ENCODE assay signal across 9 cellular contexts in the genomic region with DNA sequence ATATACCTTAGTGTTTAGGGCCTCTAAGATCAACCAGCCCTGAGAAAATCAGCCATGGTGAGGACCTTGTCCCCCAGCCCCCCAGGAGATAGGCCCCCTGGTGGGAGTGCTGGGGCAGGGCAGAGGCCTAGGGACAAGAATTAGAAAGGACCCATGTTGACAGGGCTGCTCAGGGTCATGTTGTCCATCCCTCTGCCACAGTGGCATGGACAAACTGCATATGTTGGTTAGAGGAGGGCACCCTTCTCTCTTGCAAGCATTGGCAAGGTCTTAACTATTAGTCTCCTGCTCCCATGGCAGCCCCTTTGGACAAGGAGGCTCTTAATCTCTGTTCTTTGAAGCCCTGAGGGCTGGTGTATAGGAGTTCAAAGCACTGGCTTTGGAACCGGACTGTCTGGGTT. TPM values are rescaled to one million over a fixed set of nuclear protein-coding genes. Genes with fewer than 3 reads are reported as not detected.
A peak's percentile ranks its signal among the peaks of the same experiment; 100 is the strongest.
DNase-seq lines count a peak whose midpoint lies in the region; ATAC-seq, FAIRE-seq and TF ChIP-seq lines count a peak whose summit lies in the region.
"Had no signal": no experiment of that assay in that cellular context is flagged by ENCODE, and none has a peak within 500 bp of the region (broad histone marks: within the 10 kb centered on the region; RNA-seq: fewer than 3 reads in every experiment).

No MANE protein-coding gene starts in this region.

- H4K20me1 ChIP-seq in HepG2 (ENCODE audit: insufficient read depth, low read length), result no peaks in the 10 kb centered on the region

- no peaks in the 10 kb centered on the region for H3K9me3 Mint-ChIP-seq in activated T-cell treated with anti-CD3 and anti-CD28 coated beads, Interleukin-2, amount 50 U/mL, for 24 hours
- no peaks in the 10 kb centered on the region for H3K9me3 Mint-ChIP-seq in mesothelial cell of epicardium

- no peaks in the 10 kb centered on the region for H3K79me2 ChIP-seq in HepG2 (ENCODE audit: insufficient read depth, low read length)

- H3K4me1 ChIP-seq in HepG2 (ENCODE audit: insufficient read depth, low read length), result peaks cover 24% of the 10 kb centered on the region

- no peak overlapping the region for H3K4me3 ChIP-seq in AG09309 (ENCODE audit: control insufficient read depth, low read depth, low read length)
- H3K4me3 ChIP-seq in HepG2 (replicated peaks in 1 of 3; ENCODE audit: insufficient read depth in 1 of 3, low read depth in 2 of 3, low read length in 3 of 3), result no peak overlapping the region

- no peaks in the 10 kb centered on the region for H3K9me3 ChIP-seq in HepG2 (ENCODE audit: low read length)

- no peaks in the 10 kb centered on the region for H3K27me3 ChIP-seq in HepG2 (ENCODE audit: control insufficient read depth in 1 of 2, insufficient read depth in 2 of 2, low read length in 2 of 2)

- TF ChIP-seq POLR2A in HepG2 (IDR thresholded peaks at IDR 0.05; ENCODE audit: insufficient read depth in 1 of 2, low read depth in 2 of 2, low read length in 2 of 2), result no peak

- TF ChIP-seq RAD21 in HepG2 (CRISPR knock-in tag; IDR thresholded peaks at IDR 0.05), result no peak

- no peak for TF ChIP-seq EP300 in HepG2 (IDR thresholded peaks at IDR 0.05; ENCODE audit: low read depth in 2 of 2, low read length in 2 of 2)
- no peak for TF ChIP-seq EP300 in HepG2 (CRISPR knock-in tag; IDR thresholded peaks at IDR 0.05; ENCODE audit: borderline replicate concordance)

- no peak overlapping the region for H3K4me2 ChIP-seq in HepG2 (ENCODE audit: low read depth, low read length)

- TF ChIP-seq CTCF in AG09309 (IDR thresholded peaks at IDR 0.05; ENCODE audit: control insufficient read depth, insufficient read depth, low read depth, low read length, missing control alignments) (peak; percentile 17), HepG2 (CRISPR knock-in tag; IDR thresholded peaks at IDR 0.05) (peak; percentile 38), mesothelial cell of epicardium (IDR thresholded peaks at IDR 0.05; ENCODE audit: unreplicated experiment) (no peak)

- H3K27me3 Mint-ChIP-seq in activated T-cell treated with anti-CD3 and anti-CD28 coated beads, Interleukin-2, amount 50 U/mL, for 24 hours, result no peaks in the 10 kb centered on the region
- H3K27me3 Mint-ChIP-seq in mesothelial cell of epicardium (ENCODE audit: low read depth), result no peaks in the 10 kb centered on the region

- H3K36me3 Mint-ChIP-seq in activated T-cell treated with anti-CD3 and anti-CD28 coated beads, Interleukin-2, amount 50 U/mL, for 24 hours (ENCODE audit: low read depth), result peaks cover 63% of the 10 kb centered on the region
- H3K36me3 Mint-ChIP-seq in mesothelial cell of epicardium, result no peaks in the 10 kb centered on the region

- CTCF ChIA-PET in HepG2 (lab: Yijun Ruan, JAX; ENCODE audit: low intra/inter-chr PET ratio, low total read pairs), result interaction anchor here (0.7 kb wide), 1 partner anchor 81 kb away, joined by 3 read pairs; no protein-coding TSS in a partner anchor

- in situ Hi-C loops in HepG2 (cut with HindIII; ENCODE audit: extremely low pct_ligation_motif_present, low pct_unique_long_range_greater_than_20kb), result no loop called here

- peak overlapping the region; percentile 99 for H3K4me3 Mint-ChIP-seq in activated T-cell treated with anti-CD3 and anti-CD28 coated beads, Interleukin-2, amount 50 U/mL, for 24 hours
- H3K4me3 Mint-ChIP-seq in mesothelial cell of epicardium, result no peak overlapping the region

- no peak overlapping the region for H2AFZ ChIP-seq in HepG2 (ENCODE audit: low read length)

- no peak overlapping the region for H3K9ac ChIP-seq in HepG2 (ENCODE audit: insufficient read depth, low read depth, low read length)

- DNase-seq in AG09309 (ENCODE audit: low read depth) (no peak), GM18507 (ENCODE audit: extremely low spot score, insufficient read length, low read depth) (no peak), HepG2 (ENCODE audit: low spot score) (no peak), mesothelial cell of epicardium (ENCODE audit: low spot score in 2 of 2, unreplicated experiment in 2 of 2) (no peak), NCI-H1092 (lab: John Stamatoyannopoulos, UW) (no peak)
- DNase-seq in activated T-cell treated with anti-CD3 and anti-CD28 coated beads, Interleukin-2, amount 50 U/mL, for 24 hours, result no peak
- DNase-seq: NCI-H774 had no signal

- POLR2A ChIA-PET in HepG2 (lab: Yijun Ruan, JAX), result no interaction called here

- no peak for ATAC-seq in HepG2
- no peak for ATAC-seq in GM21723 (IDR thresholded peaks at IDR 0.05; ENCODE audit: unreplicated experiment)
- ATAC-seq in GM18498 (IDR thresholded peaks at IDR 0.05; ENCODE audit: unreplicated experiment), result no peak

- intact Hi-C loops in HepG2 (cut with micrococcal nuclease; ENCODE audit: unreplicated experiment), result no loop called here

- H3K27ac ChIP-seq in HepG2 (ENCODE audit: extremely low read length, insufficient read depth, low read length), result no peak overlapping the region

- H3K27ac Mint-ChIP-seq in activated T-cell treated with anti-CD3 and anti-CD28 coated beads, Interleukin-2, amount 50 U/mL, for 24 hours, result peak overlapping the region; percentile 99
- no peak overlapping the region for H3K27ac Mint-ChIP-seq in mesothelial cell of epicardium

- BruUV-seq in HepG2 (replicated peaks; lab: Mats Ljungman, UMichigan), result no TSS peak

- H3K4me1 Mint-ChIP-seq in activated T-cell treated with anti-CD3 and anti-CD28 coated beads, Interleukin-2, amount 50 U/mL, for 24 hours (ENCODE audit: low read depth), result peaks cover 77% of the 10 kb centered on the region
- peaks cover 17% of the 10 kb centered on the region for H3K4me1 Mint-ChIP-seq in mesothelial cell of epicardium

- WGBS in HepG2 (ENCODE audit: low lambda C conversion rate), result no CpG with 5 or more reads among the region's 1 CpG

- FAIRE-seq in GM18507 (lab: Jason Lieb, UNC), result peak; percentile 75
- no peak for FAIRE-seq in HepG2 (lab: Jason Lieb, UNC)

- no peaks in the 10 kb centered on the region for H3K36me3 ChIP-seq in HepG2 (replicated peaks in 1 of 2; ENCODE audit: control insufficient read depth in 1 of 2, insufficient read depth in 2 of 2, low read length in 2 of 2)

RNA-seq across cellular contexts. Expression of a gene that starts 0.8 kb away (rescaled TPM):
- total RNA-seq in HepG2 (2016; rRNA removed; fragmentation: Illumina TruSeq; extraction: Trizol), result 9.5 and 10.6 TPM in 2 replicates
- 2.7 and 2.8 TPM in 2 replicates for total RNA-seq in HepG2 (2016; cell fraction: cytosol; rRNA removed; fragmentation: Illumina TruSeq; extraction: Trizol; ENCODE audit: low read depth)
- 9.8 and 10.6 TPM in 2 replicates for total RNA-seq in HepG2 (2016; cell fraction: insoluble cytoplasmic fraction; rRNA removed; fragmentation: Illumina TruSeq; extraction: Trizol)
- 5.0 and 5.3 TPM in 2 replicates for total RNA-seq in HepG2 (2016; cell fraction: membrane; rRNA removed; fragmentation: Illumina TruSeq; extraction: Trizol)
- 6.1 and 6.3 TPM in 2 replicates for total RNA-seq in HepG2 (2016; cell fraction: nucleus; rRNA removed; fragmentation: Illumina TruSeq; extraction: Trizol)
- polyA plus RNA-seq in HepG2 (2011; rRNA removed), result 9.1 and 10.5 TPM in 2 replicates
- polyA plus RNA-seq in HepG2 (2011; cell fraction: cytosol; rRNA removed), result 8.0 and 10.7 TPM in 2 replicates
- 13.2 and 17.8 TPM in 2 replicates for polyA plus RNA-seq in HepG2 (2011; cell fraction: nucleus; rRNA removed)
- 9.0 and 12.4 TPM in 2 replicates for polyA plus RNA-seq in HepG2 (2012)
- polyA plus RNA-seq in HepG2 (2016; cell fraction: cytosol; fragmentation: Illumina TruSeq; extraction: Trizol; ENCODE audit: low read depth), result 1.6 and 1.7 TPM in 2 replicates
- 8.9 and 12.5 TPM in 2 replicates for polyA plus RNA-seq in HepG2 (2016; cell fraction: insoluble cytoplasmic fraction; fragmentation: Illumina TruSeq; extraction: Trizol; ENCODE audit: low read depth)
- polyA plus RNA-seq in HepG2 (2016; cell fraction: membrane; fragmentation: Illumina TruSeq; extraction: Trizol; ENCODE audit: low read depth), result 3.1 and 4.4 TPM in 2 replicates
- polyA plus RNA-seq in HepG2 (2016; cell fraction: nucleus; fragmentation: Illumina TruSeq; extraction: Trizol; ENCODE audit: insufficient read depth, low read depth), result 17.8 and 18.0 TPM in 2 replicates
- 14.7 and 22.7 TPM in 2 replicates for polyA minus RNA-seq in HepG2 (2011; rRNA and poly(A)+ RNA removed; ENCODE audit: low replicate concordance)
- polyA minus RNA-seq in HepG2 (2011; cell fraction: cytosol; rRNA and poly(A)+ RNA removed), result 10.0 and 10.3 TPM in 2 replicates
- 4.1 and 4.2 TPM in 2 replicates for polyA minus RNA-seq in HepG2 (2011; cell fraction: nucleus; rRNA and poly(A)+ RNA removed)
- total RNA-seq in mesothelial cell of epicardium, result 21.6 to 26.2 TPM (median 23.6 TPM) in 3 replicates

RNA-seq across cellular contexts. Expression of a gene that starts 6.6 kb away (rescaled TPM):
- total RNA-seq in HepG2 (2016; rRNA removed; fragmentation: Illumina TruSeq; extraction: Trizol), result 84.0 and 89.7 TPM in 2 replicates
- total RNA-seq in HepG2 (2016; cell fraction: cytosol; rRNA removed; fragmentation: Illumina TruSeq; extraction: Trizol; ENCODE audit: low read depth), result 98.3 and 102 TPM in 2 replicates
- total RNA-seq in HepG2 (2016; cell fraction: insoluble cytoplasmic fraction; rRNA removed; fragmentation: Illumina TruSeq; extraction: Trizol), result 84.2 and 105 TPM in 2 replicates
- 106 and 113 TPM in 2 replicates for total RNA-seq in HepG2 (2016; cell fraction: membrane; rRNA removed; fragmentation: Illumina TruSeq; extraction: Trizol)
- 42.1 and 43.4 TPM in 2 replicates for total RNA-seq in HepG2 (2016; cell fraction: nucleus; rRNA removed; fragmentation: Illumina TruSeq; extraction: Trizol)
- polyA plus RNA-seq in HepG2 (2011; rRNA removed), result 287 and 302 TPM in 2 replicates
- 405 and 458 TPM in 2 replicates for polyA plus RNA-seq in HepG2 (2011; cell fraction: cytosol; rRNA removed)
- 151 and 164 TPM in 2 replicates for polyA plus RNA-seq in HepG2 (2011; cell fraction: nucleus; rRNA removed)
- 75.2 and 129 TPM in 2 replicates for polyA plus RNA-seq in HepG2 (2012)
- 86.1 and 87.7 TPM in 2 replicates for polyA plus RNA-seq in HepG2 (2016; cell fraction: cytosol; fragmentation: Illumina TruSeq; extraction: Trizol; ENCODE audit: low read depth)
- 98.5 and 104 TPM in 2 replicates for polyA plus RNA-seq in HepG2 (2016; cell fraction: insoluble cytoplasmic fraction; fragmentation: Illumina TruSeq; extraction: Trizol; ENCODE audit: low read depth)
- polyA plus RNA-seq in HepG2 (2016; cell fraction: membrane; fragmentation: Illumina TruSeq; extraction: Trizol; ENCODE audit: low read depth), result 96.1 and 98.2 TPM in 2 replicates
- polyA plus RNA-seq in HepG2 (2016; cell fraction: nucleus; fragmentation: Illumina TruSeq; extraction: Trizol; ENCODE audit: insufficient read depth, low read depth), result 57.2 and 57.4 TPM in 2 replicates
- 93.0 and 145 TPM in 2 replicates for polyA minus RNA-seq in HepG2 (2011; rRNA and poly(A)+ RNA removed; ENCODE audit: low replicate concordance)
- polyA minus RNA-seq in HepG2 (2011; cell fraction: cytosol; rRNA and poly(A)+ RNA removed), result 36.8 and 41.7 TPM in 2 replicates
- polyA minus RNA-seq in HepG2 (2011; cell fraction: nucleus; rRNA and poly(A)+ RNA removed), result 37.5 and 38.8 TPM in 2 replicates
- 203 to 215 TPM (median 204 TPM) in 3 replicates for total RNA-seq in mesothelial cell of epicardium

RNA-seq across cellular contexts. Expression of a gene that starts 6.8 kb away (rescaled TPM):
- total RNA-seq in HepG2 (2016; rRNA removed; fragmentation: Illumina TruSeq; extraction: Trizol) (not detected in 2 replicates), mesothelial cell of epicardium (not detected in 3 replicates)
- total RNA-seq in HepG2 (2016; cell fraction: cytosol; rRNA removed; fragmentation: Illumina TruSeq; extraction: Trizol; ENCODE audit: low read depth), result not detected in 2 replicates
- total RNA-seq in HepG2 (2016; cell fraction: insoluble cytoplasmic fraction; rRNA removed; fragmentation: Illumina TruSeq; extraction: Trizol), result not detected in 2 replicates
- not detected in 2 replicates for total RNA-seq in HepG2 (2016; cell fraction: membrane; rRNA removed; fragmentation: Illumina TruSeq; extraction: Trizol)
- not detected in 2 replicates for total RNA-seq in HepG2 (2016; cell fraction: nucleus; rRNA removed; fragmentation: Illumina TruSeq; extraction: Trizol)
- not detected in 2 replicates for polyA plus RNA-seq in HepG2 (2011; rRNA removed)
- polyA plus RNA-seq in HepG2 (2011; cell fraction: cytosol; rRNA removed), result not detected in 2 replicates
- not detected in 2 replicates for polyA plus RNA-seq in HepG2 (2011; cell fraction: nucleus; rRNA removed)
- not detected in 2 replicates for polyA plus RNA-seq in HepG2 (2012)
- polyA plus RNA-seq in HepG2 (2016; cell fraction: cytosol; fragmentation: Illumina TruSeq; extraction: Trizol; ENCODE audit: low read depth), result not detected in 2 replicates
- polyA plus RNA-seq in HepG2 (2016; cell fraction: insoluble cytoplasmic fraction; fragmentation: Illumina TruSeq; extraction: Trizol; ENCODE audit: low read depth), result not detected in 2 replicates
- polyA plus RNA-seq in HepG2 (2016; cell fraction: membrane; fragmentation: Illumina TruSeq; extraction: Trizol; ENCODE audit: low read depth), result not detected in 2 replicates
- polyA plus RNA-seq in HepG2 (2016; cell fraction: nucleus; fragmentation: Illumina TruSeq; extraction: Trizol; ENCODE audit: insufficient read depth, low read depth), result not detected in 2 replicates
- polyA minus RNA-seq in HepG2 (2011; rRNA and poly(A)+ RNA removed; ENCODE audit: low replicate concordance), result not detected in 2 replicates
- polyA minus RNA-seq in HepG2 (2011; cell fraction: cytosol; rRNA and poly(A)+ RNA removed), result not detected in 2 replicates
- not detected in 2 replicates for polyA minus RNA-seq in HepG2 (2011; cell fraction: nucleus; rRNA and poly(A)+ RNA removed)

RNA-seq across cellular contexts. Expression of a gene that starts 20.1 kb away (rescaled TPM):
- 291 and 394 TPM in 2 replicates for total RNA-seq in HepG2 (2016; rRNA removed; fragmentation: Illumina TruSeq; extraction: Trizol)
- total RNA-seq in HepG2 (2016; cell fraction: cytosol; rRNA removed; fragmentation: Illumina TruSeq; extraction: Trizol; ENCODE audit: low read depth), result 224 and 243 TPM in 2 replicates
- total RNA-seq in HepG2 (2016; cell fraction: insoluble cytoplasmic fraction; rRNA removed; fragmentation: Illumina TruSeq; extraction: Trizol), result 284 and 404 TPM in 2 replicates
- 358 and 365 TPM in 2 replicates for total RNA-seq in HepG2 (2016; cell fraction: membrane; rRNA removed; fragmentation: Illumina TruSeq; extraction: Trizol)
- total RNA-seq in HepG2 (2016; cell fraction: nucleus; rRNA removed; fragmentation: Illumina TruSeq; extraction: Trizol), result 232 and 256 TPM in 2 replicates
- polyA plus RNA-seq in HepG2 (2011; rRNA removed), result 425 and 468 TPM in 2 replicates
- 471 and 553 TPM in 2 replicates for polyA plus RNA-seq in HepG2 (2011; cell fraction: cytosol; rRNA removed)
- polyA plus RNA-seq in HepG2 (2011; cell fraction: nucleus; rRNA removed), result 362 and 507 TPM in 2 replicates
- polyA plus RNA-seq in HepG2 (2012), result 214 and 248 TPM in 2 replicates
- polyA plus RNA-seq in HepG2 (2016; cell fraction: cytosol; fragmentation: Illumina TruSeq; extraction: Trizol; ENCODE audit: low read depth), result 212 and 232 TPM in 2 replicates
- polyA plus RNA-seq in HepG2 (2016; cell fraction: insoluble cytoplasmic fraction; fragmentation: Illumina TruSeq; extraction: Trizol; ENCODE audit: low read depth), result 290 and 308 TPM in 2 replicates
- polyA plus RNA-seq in HepG2 (2016; cell fraction: membrane; fragmentation: Illumina TruSeq; extraction: Trizol; ENCODE audit: low read depth), result 313 and 326 TPM in 2 replicates
- polyA plus RNA-seq in HepG2 (2016; cell fraction: nucleus; fragmentation: Illumina TruSeq; extraction: Trizol; ENCODE audit: insufficient read depth, low read depth), result 428 and 438 TPM in 2 replicates
- polyA minus RNA-seq in HepG2 (2011; rRNA and poly(A)+ RNA removed; ENCODE audit: low replicate concordance), result 299 and 308 TPM in 2 replicates
- polyA minus RNA-seq in HepG2 (2011; cell fraction: cytosol; rRNA and poly(A)+ RNA removed), result 80.4 and 95.3 TPM in 2 replicates
- 135 and 142 TPM in 2 replicates for polyA minus RNA-seq in HepG2 (2011; cell fraction: nucleus; rRNA and poly(A)+ RNA removed)
- total RNA-seq in mesothelial cell of epicardium, result 221 to 229 TPM (median 224 TPM) in 3 replicates

RNA-seq across cellular contexts. Expression of a gene that starts 20.3 kb away (rescaled TPM):
- total RNA-seq in HepG2 (2016; rRNA removed; fragmentation: Illumina TruSeq; extraction: Trizol), result 130 and 190 TPM in 2 replicates
- total RNA-seq in HepG2 (2016; cell fraction: cytosol; rRNA removed; fragmentation: Illumina TruSeq; extraction: Trizol; ENCODE audit: low read depth), result 38.0 and 40.3 TPM in 2 replicates
- total RNA-seq in HepG2 (2016; cell fraction: insoluble cytoplasmic fraction; rRNA removed; fragmentation: Illumina TruSeq; extraction: Trizol), result 130 and 206 TPM in 2 replicates
- total RNA-seq in HepG2 (2016; cell fraction: membrane; rRNA removed; fragmentation: Illumina TruSeq; extraction: Trizol), result 62.9 and 63.2 TPM in 2 replicates
- total RNA-seq in HepG2 (2016; cell fraction: nucleus; rRNA removed; fragmentation: Illumina TruSeq; extraction: Trizol), result 52.9 and 57.8 TPM in 2 replicates
- polyA plus RNA-seq in HepG2 (2011; rRNA removed), result 57.7 and 76.3 TPM in 2 replicates
- 64.6 and 65.8 TPM in 2 replicates for polyA plus RNA-seq in HepG2 (2011; cell fraction: cytosol; rRNA removed)
- 29.6 and 30.6 TPM in 2 replicates for polyA plus RNA-seq in HepG2 (2011; cell fraction: nucleus; rRNA removed)
- 77.8 and 90.4 TPM in 2 replicates for polyA plus RNA-seq in HepG2 (2012)
- 33.8 and 36.4 TPM in 2 replicates for polyA plus RNA-seq in HepG2 (2016; cell fraction: cytosol; fragmentation: Illumina TruSeq; extraction: Trizol; ENCODE audit: low read depth)
- 134 and 149 TPM in 2 replicates for polyA plus RNA-seq in HepG2 (2016; cell fraction: insoluble cytoplasmic fraction; fragmentation: Illumina TruSeq; extraction: Trizol; ENCODE audit: low read depth)
- 37.6 and 40.6 TPM in 2 replicates for polyA plus RNA-seq in HepG2 (2016; cell fraction: membrane; fragmentation: Illumina TruSeq; extraction: Trizol; ENCODE audit: low read depth)
- polyA plus RNA-seq in HepG2 (2016; cell fraction: nucleus; fragmentation: Illumina TruSeq; extraction: Trizol; ENCODE audit: insufficient read depth, low read depth), result 54.7 and 59.5 TPM in 2 replicates
- 28.0 and 64.6 TPM in 2 replicates for polyA minus RNA-seq in HepG2 (2011; rRNA and poly(A)+ RNA removed; ENCODE audit: low replicate concordance)
- 16.4 and 18.5 TPM in 2 replicates for polyA minus RNA-seq in HepG2 (2011; cell fraction: cytosol; rRNA and poly(A)+ RNA removed)
- polyA minus RNA-seq in HepG2 (2011; cell fraction: nucleus; rRNA and poly(A)+ RNA removed), result 29.6 and 33.3 TPM in 2 replicates
- total RNA-seq in mesothelial cell of epicardium, result 31.6 to 37.7 TPM (median 33.5 TPM) in 3 replicates
